Comparison of ENCODE assay signal across 1 cellular context in genomic region chr19:15577184-15577771, GRCh38.
A peak's percentile ranks its signal among the peaks of the same experiment; 100 is the strongest.
TF ChIP-seq lines count a peak whose summit lies in the region.

No MANE protein-coding gene starts in this region.

TF ChIP-seq in HepG2, 621 proteins besides CTCF, POLR2A, EP300 and RAD21:
- no peak for TF ChIP-seq HOXA5 (CRISPR knock-in tag; IDR thresholded peaks at IDR 0.05)
- no peak for TF ChIP-seq SIX4 (CRISPR knock-in tag; IDR thresholded peaks at IDR 0.05)
- peak; percentile 87 for TF ChIP-seq MIER2 (CRISPR knock-in tag; IDR thresholded peaks at IDR 0.05)
- peak; percentile 52 to 89 for TF ChIP-seq REST (IDR thresholded peaks at IDR 0.05; ENCODE audit: borderline replicate concordance in 1 of 2, low read depth in 1 of 2, low read length in 2 of 2)
- no peak for TF ChIP-seq NBN (conservative IDR thresholded peaks at IDR 0.05)
